9 cellular contexts compared by ENCODE assay signal in the genomic region with DNA sequence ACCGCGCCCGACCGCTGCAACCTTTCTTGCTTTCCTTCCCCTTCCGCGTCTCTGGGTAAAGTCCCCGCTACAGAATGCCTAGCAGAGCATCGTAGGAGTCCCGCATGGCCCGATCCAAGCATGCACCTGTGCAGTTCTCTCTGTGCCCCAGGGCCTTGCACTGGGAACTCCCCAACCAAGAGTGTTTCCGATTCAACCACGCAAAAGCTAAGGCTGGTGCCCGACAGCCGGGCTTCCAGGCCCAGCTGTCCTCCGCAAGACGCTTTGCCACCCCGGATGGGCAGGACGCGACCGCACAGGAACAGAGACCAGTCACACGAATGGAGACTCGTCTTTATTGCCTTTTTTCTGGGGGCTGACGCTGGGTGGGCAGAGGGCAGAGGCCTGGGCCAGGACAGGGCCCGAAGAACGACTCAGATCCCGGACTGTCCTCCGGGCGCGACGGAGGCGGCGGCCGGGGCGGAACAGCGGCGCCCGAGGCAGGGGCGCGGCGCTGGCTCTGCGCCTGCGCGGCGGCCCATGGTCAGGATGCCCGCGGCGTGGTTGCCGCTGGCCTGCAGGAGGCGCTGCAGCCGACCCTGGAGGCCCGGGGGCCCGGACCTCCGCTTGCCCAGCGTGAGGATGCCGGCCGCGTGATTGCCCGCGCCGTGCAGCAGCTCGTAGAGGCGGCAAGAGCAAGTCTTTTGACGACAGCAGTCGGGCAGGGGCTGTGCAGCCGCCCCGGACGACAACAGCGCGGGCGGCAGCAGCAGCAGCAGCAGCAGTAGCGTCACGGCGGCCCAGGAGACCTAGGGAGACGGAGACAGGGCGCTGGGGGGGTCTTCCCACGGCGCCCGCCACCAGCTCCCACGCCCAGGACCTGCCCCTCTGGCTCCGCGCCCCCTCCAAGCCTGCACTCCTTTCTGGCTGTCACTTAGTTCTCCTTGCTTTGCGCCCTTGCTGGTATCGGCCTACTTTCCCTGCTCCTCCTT. TPM values are rescaled to one million over a fixed set of nuclear protein-coding genes. Genes with fewer than 3 reads are reported as not detected.
DNase-seq lines count a peak whose midpoint lies in the region; ATAC-seq and TF ChIP-seq lines count a peak whose summit lies in the region.
"Had no signal": no experiment of that assay in that cellular context is flagged by ENCODE, and none has a peak within 500 bp of the region (broad histone marks: within the 10 kb centered on the region; RNA-seq: fewer than 3 reads in every experiment).

No MANE protein-coding gene starts in this region.

- peak; percentile 74 for DNase-seq in Ammon's horn (ENCODE audit: low spot score)
- DNase-seq in HL-60 (ENCODE audit: low read depth in 1 of 2, low spot score in 1 of 2) = peak; percentile 75 to 76
- peak; percentile 76 to 89 (median 88) for DNase-seq in Peyer's patch
- DNase-seq in activated T-helper 9 cell treated with anti-CD3 and anti-CD28 coated beads, Interleukin-2, amount 50 U/mL, for 16 hours (ENCODE audit: low read depth) = peak; percentile 68
- no peak for DNase-seq in foreskin keratinocyte
- peak; percentile 77 for DNase-seq in stomach

- intact Hi-C loops in stomach (cut with DNase I; ENCODE audit: low total_unique reads) = no loop called here

- WGBS in stomach, 5 donors = 4 to 8% (median 5%) methylated on average over 35 to 83 of the region's 83 CpGs

- H3K4me1 ChIP-seq in Peyer's patch = peaks cover 0 to 39% (median 22%) of the 10 kb centered on the region in 4 donors
- no peaks in the 10 kb centered on the region for H3K4me1 ChIP-seq in foreskin keratinocyte
- H3K4me1 ChIP-seq in neuron (ENCODE audit: insufficient read depth, low read length) = peaks cover 39% of the 10 kb centered on the region
- peaks cover 21 to 40% (median 35%) of the 10 kb centered on the region in 4 donors for H3K4me1 ChIP-seq in stomach

- TF ChIP-seq CTCF in HL-60 (IDR thresholded peaks at IDR 0.05; ENCODE audit: insufficient read depth, low read length) (peak; percentile 49), Peyer's patch (IDR thresholded peaks at IDR 0.05) (peak; percentile 87 to 95 (median 92)), foreskin keratinocyte (conservative IDR thresholded peaks at IDR 0.05) (peak; percentile 84), stomach (IDR thresholded peaks at IDR 0.05) (peak in 5 of 7 experiments; percentile 10 to 93 (median 76))

- H3K9me3 ChIP-seq in Peyer's patch = no peaks in the 10 kb centered on the region
- H3K9me3 ChIP-seq in neuron (ENCODE audit: low read length) = no peaks in the 10 kb centered on the region
- no peaks in the 10 kb centered on the region for H3K9me3 ChIP-seq in stomach

- no peaks in the 10 kb centered on the region for H3K36me3 ChIP-seq in Peyer's patch
- H3K36me3 ChIP-seq in neuron (ENCODE audit: insufficient read depth, low read length) = no peaks in the 10 kb centered on the region
- no peaks in the 10 kb centered on the region for H3K36me3 ChIP-seq in stomach

- peak; percentile 57 to 79 for TF ChIP-seq POLR2A in Peyer's patch (IDR thresholded peaks at IDR 0.05)
- no peak for TF ChIP-seq POLR2A in stomach (IDR thresholded peaks at IDR 0.05)

- H3K27me3 ChIP-seq in HL-60 (ENCODE audit: insufficient read depth, poor library complexity, severe bottlenecking) = no peaks in the 10 kb centered on the region
- peaks cover 0 to 14% of the 10 kb centered on the region in 2 donors for H3K27me3 ChIP-seq in Peyer's patch
- peaks cover 70% of the 10 kb centered on the region for H3K27me3 ChIP-seq in foreskin keratinocyte
- peaks cover 27% of the 10 kb centered on the region for H3K27me3 ChIP-seq in neuron (ENCODE audit: insufficient read depth, low read length)
- H3K27me3 ChIP-seq in stomach = peaks cover 12 to 37% (median 23%) of the 10 kb centered on the region in 3 donors

- ATAC-seq in GM19035 (IDR thresholded peaks at IDR 0.05; ENCODE audit: unreplicated experiment) = peak; percentile 54
- ATAC-seq in foreskin keratinocyte = peak; percentile 35

- H3K4me3 ChIP-seq in HL-60 (replicated peaks; ENCODE audit: insufficient read depth, low read length) (peak overlapping the region; percentile 59), Peyer's patch (peak overlapping the region; percentile 48 to 64 (median 60)), neuron (ENCODE audit: low read length) (peak overlapping the region; percentile 60), stomach (peak overlapping the region; percentile 49 to 63 (median 54))

- peak overlapping the region; percentile 67 for H3K27ac ChIP-seq in HL-60 (replicated peaks)
- peak overlapping the region; percentile 70 to 88 (median 85) for H3K27ac ChIP-seq in Peyer's patch
- H3K27ac ChIP-seq in foreskin keratinocyte = no peak overlapping the region
- H3K27ac ChIP-seq in stomach = peak overlapping the region; percentile 73 to 84 (median 80)

- peak overlapping the region; percentile 86 for H2AFZ ChIP-seq in neuron (ENCODE audit: low read depth, low read length)

- TF ChIP-seq EP300 in stomach (IDR thresholded peaks at IDR 0.05) = no peak

RNA-seq across cellular contexts. Expression of a gene that starts 1.2 kb away (rescaled TPM):
- total RNA-seq in Peyer's patch = not detected
- total RNA-seq in foreskin keratinocyte = not detected in 2 replicates
- polyA plus RNA-seq in foreskin keratinocyte = not detected in 2 replicates
- total RNA-seq in stomach = not detected
- not detected for polyA plus RNA-seq in stomach
- total RNA-seq: HT1080 had no signal

RNA-seq across cellular contexts. Expression of a gene that starts 3.1 kb away (rescaled TPM):
- under 1 TPM in 2 of 4 donors, not detected in 2; 0.47 to 0.80 TPM for total RNA-seq in Peyer's patch
- total RNA-seq in foreskin keratinocyte = not detected in 2 replicates
- not detected in 2 replicates for polyA plus RNA-seq in foreskin keratinocyte
- not detected for total RNA-seq in stomach
- not detected for polyA plus RNA-seq in stomach
- total RNA-seq: HT1080 had no signal

RNA-seq across cellular contexts. Expression of a gene that starts 10.3 kb away (rescaled TPM):
- total RNA-seq in Peyer's patch (10 to 100 TPM; 13.2 to 71.4 (median 44.3) TPM), foreskin keratinocyte (7.0 and 8.6 TPM in 2 replicates), stomach (10 to 100 TPM in 3 of 5 donors, 1 to 10 TPM in 1, not detected in 1; 7.1 to 43.2 (median 13.5) TPM)
- polyA plus RNA-seq in foreskin keratinocyte (7.6 and 8.0 TPM in 2 replicates), stomach (10 to 100 TPM; 11.3 to 14.5 (median 13.9) TPM)

RNA-seq across cellular contexts. Expression of a gene that starts 29.2 kb away (rescaled TPM):
- total RNA-seq in Peyer's patch = 100 to 1,000 TPM in 2 of 4 donors, 10 to 100 TPM in 2; 80.9 to 153 (median 116) TPM
- total RNA-seq in foreskin keratinocyte = 145 and 147 TPM in 2 replicates
- polyA plus RNA-seq in foreskin keratinocyte = 183 and 190 TPM in 2 replicates
- 100 to 1,000 TPM in 1 of 5 donors, 10 to 100 TPM in 4; 26.8 to 105 (median 69.2) TPM for total RNA-seq in stomach
- polyA plus RNA-seq in stomach = 100 to 1,000 TPM in 2 of 3 donors, 10 to 100 TPM in 1; 67.0 to 225 (median 170) TPM

Comparison
In these comparisons a context has a peak if more than half of its experiments do, and no peak if none do; other contexts are left out.
1. DNase-seq: peak in Ammon's horn (single experiment), HL-60 (2 of 2), Peyer's patch (3 of 3), activated T-helper 9 cell treated with anti-CD3 and anti-CD28 coated beads, Interleukin-2, amount 50 U/mL, for 16 hours (single experiment) and stomach (single experiment); none in foreskin keratinocyte (0 of 2).
2. POLR2A ChIP-seq: peak in Peyer's patch (2 of 2); none in stomach (0 of 4).
3. Peak in every context shown above with its lines, with median percentiles within 50 percentile points of each other: H3K4me3 ChIP-seq and CTCF ChIP-seq.